ENCODE assay signal across 19 cellular contexts in the genomic region with DNA sequence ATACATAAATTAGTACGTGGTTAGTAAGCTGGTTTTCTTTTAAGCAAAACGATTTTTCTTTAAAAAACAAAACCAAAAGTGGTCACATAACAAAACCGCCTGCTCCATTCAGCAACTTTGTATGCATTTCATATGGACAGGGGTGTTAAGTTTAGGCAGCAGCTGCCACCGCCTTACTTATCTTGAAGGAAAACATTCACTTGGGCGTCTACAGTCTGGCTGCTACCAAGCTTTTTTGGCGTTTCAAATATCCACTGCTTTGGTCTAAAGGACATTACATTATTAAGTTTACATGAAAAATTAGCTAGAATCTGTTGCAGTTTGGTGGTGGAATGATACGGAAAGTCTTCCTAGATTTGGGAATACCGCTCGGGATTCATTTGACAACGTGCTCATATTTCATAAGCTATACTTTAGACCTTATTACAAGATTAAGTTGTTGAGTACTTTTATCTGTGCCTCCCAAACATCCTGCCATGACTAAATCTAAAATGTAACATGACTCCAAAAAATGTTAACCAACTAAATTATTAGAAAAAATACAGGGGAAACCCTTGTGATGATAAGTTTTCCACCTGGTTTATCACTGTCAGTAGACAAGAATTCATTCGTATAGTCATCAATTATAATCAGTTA.
"Had no signal": no experiment of that assay in that cellular context is flagged by ENCODE, and none has a peak within 500 bp of the region (broad histone marks: within the 10 kb centered on the region; RNA-seq: fewer than 3 reads in every experiment).

No MANE protein-coding gene starts in this region.

- H3K4me2 ChIP-seq: neural progenitor cell had no signal

- H2AFZ ChIP-seq: neural progenitor cell, parathyroid adenoma had no signal

- H3K27ac ChIP-seq: brain microvascular endothelial cell, esophagus muscularis mucosa, foreskin keratinocyte, neural progenitor cell, parathyroid adenoma, WERI-Rb-1 had no signal

- H3K9ac ChIP-seq: neural progenitor cell, parathyroid adenoma had no signal

- H3K36me3 ChIP-seq: neural progenitor cell had no signal

- H3K4me3 ChIP-seq: esophagus muscularis mucosa, neural progenitor cell had no signal

- H3K9me3 ChIP-seq: esophagus muscularis mucosa had no signal

- H3K27me3 ChIP-seq: brain microvascular endothelial cell, esophagus muscularis mucosa, foreskin keratinocyte, neural progenitor cell had no signal

- DNase-seq: activated CD4-positive, alpha-beta memory T cell treated with anti-CD3 and anti-CD28 coated beads, Interleukin-2, amount 10 ng/mL, durations not matched to agents 7 days and 5 days; activated CD4-positive, alpha-beta T cell treated with anti-CD3 and anti-CD28 coated beads for 36 hours; activated gamma-delta T cell; activated T-cell treated with anti-CD3 and anti-CD28 coated beads, Interleukin-2, amount 50 U/mL, for 48 hours; brain microvascular endothelial cell; cerebellar nuclear complex; endodermal cell; foreskin keratinocyte; head of caudate nucleus; mesendoderm; stimulated activated CD4-positive, alpha-beta T cell treated with anti-CD3 and anti-CD28 coated beads, Interleukin-12 subunit alpha, Interleukin-12 subunit beta, amount 100 ng/mL, for 4 hours; stimulated activated CD4-positive, alpha-beta T cell treated with anti-CD3 and anti-CD28 coated beads, Interleukin-2, amount 100 ng/mL, for 48 hours; stimulated activated naive CD8-positive, alpha-beta T cell treated with anti-CD3 and anti-CD28 coated beads, Interleukin-15, Interleukin-2, amounts not matched to agents 100 U/mL and 50 U/mL, for 24 hours; SW 1271; WERI-Rb-1 had no signal

- ATAC-seq: activated CD4-positive, alpha-beta T cell treated with anti-CD3 and anti-CD28 coated beads for 36 hours; foreskin keratinocyte; stimulated activated naive CD8-positive, alpha-beta T cell treated with anti-CD3 and anti-CD28 coated beads, Interleukin-15, Interleukin-2, amounts not matched to agents 100 U/mL and 50 U/mL, for 24 hours had no signal

- FAIRE-seq: keratinocyte had no signal
